ENCODE assay signal across 12 cellular contexts in genomic region chr14:102927346-102927877, GRCh38. TPM values are rescaled to one million over a fixed set of nuclear protein-coding genes. Genes with fewer than 3 reads are reported as not detected.
A peak's percentile ranks its signal among the peaks of the same experiment; 100 is the strongest.
DNase-seq lines count a peak whose midpoint lies in the region; FAIRE-seq and TF ChIP-seq lines count a peak whose summit lies in the region.
"Had no signal": no experiment of that assay in that cellular context is flagged by ENCODE, and none has a peak within 500 bp of the region (broad histone marks: within the 10 kb centered on the region; RNA-seq: fewer than 3 reads in every experiment).

No MANE protein-coding gene starts in this region.

- H3K36me3 ChIP-seq in DOHH2 (ENCODE audit: control insufficient read depth, low read length) (peaks cover 14% of the 10 kb centered on the region; the same call in 1 of the 2 replicates), Peyer's patch (peaks cover 0 to 5% (median 0%) of the 10 kb centered on the region in 3 donors)
- H3K36me3 ChIP-seq: pancreas, WERI-Rb-1 had no signal

- H3K4me3 Mint-ChIP-seq in immature natural killer cell = peak overlapping the region; percentile 53 to 82 (median 56)
- H3K4me3 Mint-ChIP-seq in activated naive CD4-positive, alpha-beta T cell treated with anti-CD3 and anti-CD28 coated beads for 36 hours = no peak overlapping the region

- no peak overlapping the region for H3K27ac Mint-ChIP-seq in immature natural killer cell
- H3K27ac Mint-ChIP-seq in activated naive CD4-positive, alpha-beta T cell treated with anti-CD3 and anti-CD28 coated beads for 36 hours = no peak overlapping the region

- peak overlapping the region; percentile 78 for H3K4me2 ChIP-seq in DOHH2 (ENCODE audit: low read length)

- no peaks in the 10 kb centered on the region for H3K9me3 Mint-ChIP-seq in immature natural killer cell
- H3K9me3 Mint-ChIP-seq in activated naive CD4-positive, alpha-beta T cell treated with anti-CD3 and anti-CD28 coated beads for 36 hours = no peaks in the 10 kb centered on the region

- peak; percentile 86 to 97 for TF ChIP-seq POLR2A in Peyer's patch (IDR thresholded peaks at IDR 0.05)

- peaks cover 24% of the 10 kb centered on the region for H3K79me2 ChIP-seq in DOHH2 (ENCODE audit: control insufficient read depth, low read length)

- H4K20me1 ChIP-seq in DOHH2 (ENCODE audit: control insufficient read depth, insufficient read depth, low read depth, low read length) = no peaks in the 10 kb centered on the region; the same call in 1 of the 2 replicates

- H3K27me3 Mint-ChIP-seq in immature natural killer cell (ENCODE audit: low read depth in 3 of 3) = peaks cover 1 to 10% (median 7%) of the 10 kb centered on the region in 3 donors
- H3K27me3 Mint-ChIP-seq in activated naive CD4-positive, alpha-beta T cell treated with anti-CD3 and anti-CD28 coated beads for 36 hours (ENCODE audit: low read depth) = peaks cover 33% of the 10 kb centered on the region

- H3K4me3 ChIP-seq in DOHH2 (ENCODE audit: low read length) = peak overlapping the region; percentile 77
- H3K4me3 ChIP-seq in Peyer's patch = peak overlapping the region; percentile 44 to 69 (median 60)

- H3K4me1 ChIP-seq in DOHH2 (ENCODE audit: control insufficient read depth, low read length) = peaks cover 57% of the 10 kb centered on the region
- peaks cover 0 to 56% (median 39%) of the 10 kb centered on the region in 4 donors for H3K4me1 ChIP-seq in Peyer's patch

- peak in 2 of 3 donors; percentile 93 for DNase-seq in Peyer's patch
- DNase-seq in immature natural killer cell = no peak
- DNase-seq in renal cortical epithelial cell (ENCODE audit: low read depth) = peak; percentile 12
- DNase-seq in activated T-cell treated with anti-CD3 and anti-CD28 coated beads, Interleukin-2, amount 50 U/mL, for 48 hours = no peak
- no peak for DNase-seq in activated CD4-positive, CD25-positive, alpha-beta regulatory T cell treated with anti-CD3 and anti-CD28 coated beads, Interleukin-2, amount 50 U/mL, for 72 hours
- no peak for DNase-seq in activated naive CD4-positive, alpha-beta T cell treated with anti-CD3 and anti-CD28 coated beads for 36 hours
- DNase-seq in D721Med (ENCODE audit: insufficient read length, low spot score) = no peak
- DNase-seq: activated gamma-delta T cell treated with Interleukin-2 at 50 U/mL for 16 hours, dermis blood vessel endothelial cell, WERI-Rb-1 had no signal

- H3K9me2 ChIP-seq in DOHH2 (replicated peaks; ENCODE audit: control insufficient read depth, low read length) = no peaks in the 10 kb centered on the region

- intact Hi-C loops in activated naive CD4-positive, alpha-beta T cell treated with anti-CD3 and anti-CD28 coated beads for 36 hours (cut with micrococcal nuclease) = no loop called here

- no peaks in the 10 kb centered on the region for H3K36me3 Mint-ChIP-seq in immature natural killer cell
- H3K36me3 Mint-ChIP-seq in activated naive CD4-positive, alpha-beta T cell treated with anti-CD3 and anti-CD28 coated beads for 36 hours (ENCODE audit: low read depth) = no peaks in the 10 kb centered on the region

- peaks cover 3% of the 10 kb centered on the region; the same call in 1 of the 2 replicates for H3F3A ChIP-seq in DOHH2 (ENCODE audit: control insufficient read depth, insufficient read depth)

- H3K27ac ChIP-seq in DOHH2 (ENCODE audit: low read depth, low read length) = no peak overlapping the region
- peak overlapping the region; percentile 59 to 97 (median 92) for H3K27ac ChIP-seq in Peyer's patch
- H3K27ac ChIP-seq: pancreas, WERI-Rb-1 had no signal

- H3K9me3 ChIP-seq in DOHH2 (ENCODE audit: control insufficient read depth, insufficient read depth, low read length) (no peaks in the 10 kb centered on the region), Peyer's patch (no peaks in the 10 kb centered on the region)
- H3K9me3 ChIP-seq: pancreas had no signal

- no peak for TF ChIP-seq CTCF in DOHH2 (IDR thresholded peaks at IDR 0.05; ENCODE audit: low read depth, low read length, poor library complexity, severe bottlenecking)
- no peak for TF ChIP-seq CTCF in Peyer's patch (IDR thresholded peaks at IDR 0.05)
- TF ChIP-seq CTCF in D721Med (IDR thresholded peaks at IDR 0.05; ENCODE audit: insufficient read depth, missing control alignments) = no peak

- peaks cover 20% of the 10 kb centered on the region for H3K27me3 ChIP-seq in DOHH2 (ENCODE audit: control insufficient read depth, low read length)
- H3K27me3 ChIP-seq in Peyer's patch = peaks cover 0 to 30% of the 10 kb centered on the region in 2 donors

- peaks cover 0 to 3% of the 10 kb centered on the region in 2 donors for H3K4me1 Mint-ChIP-seq in immature natural killer cell
- H3K4me1 Mint-ChIP-seq in activated naive CD4-positive, alpha-beta T cell treated with anti-CD3 and anti-CD28 coated beads for 36 hours (ENCODE audit: low read depth) = peaks cover 11% of the 10 kb centered on the region

- CTCF ChIA-PET in activated naive CD4-positive, alpha-beta T cell treated with anti-CD3 and anti-CD28 coated beads for 36 hours (lab: Charles Lee) = no interaction called here

- no peak for FAIRE-seq in D721Med (lab: Jason Lieb, UNC)
- FAIRE-seq: pancreas had no signal

RNA-seq across cellular contexts. Expression of gene AMN, which starts 4.9 kb away (rescaled TPM):
- 1,000 to 10,000 TPM in 1 of 4 donors, 100 to 1,000 TPM in 2, 10 to 100 TPM in 1; 89.1 to 1,110 (median 806) TPM for total RNA-seq in Peyer's patch
- polyA plus RNA-seq in immature natural killer cell = 1 to 10 TPM in 1 of 3 donors, under 1 TPM in 1, not detected in 1; 0.52 to 1.2 TPM
- 1.4 and 2.5 TPM in 2 replicates for total RNA-seq in renal cortical epithelial cell
- under 1 TPM; 0.33 to 0.37 TPM for total RNA-seq in activated naive CD4-positive, alpha-beta T cell treated with anti-CD3 and anti-CD28 coated beads for 36 hours
- total RNA-seq: dermis blood vessel endothelial cell had no signal

Comparison
In these comparisons a context has a peak if more than half of its experiments do, and no peak if none do; other contexts are left out.
1. DNase-seq: peak in Peyer's patch (2 of 3) and renal cortical epithelial cell (single experiment); none in immature natural killer cell (0 of 3), activated T-cell treated with anti-CD3 and anti-CD28 coated beads, Interleukin-2, amount 50 U/mL, for 48 hours (0 of 2), activated CD4-positive, CD25-positive, alpha-beta regulatory T cell treated with anti-CD3 and anti-CD28 coated beads, Interleukin-2, amount 50 U/mL, for 72 hours (single experiment), activated naive CD4-positive, alpha-beta T cell treated with anti-CD3 and anti-CD28 coated beads for 36 hours (single experiment) and D721Med (single experiment).
2. RNA of gene AMN, which starts 4.9 kb away (total RNA-seq): 89.1 to 1,110 TPM in Peyer's patch; 1.4 to 2.5 TPM in renal cortical epithelial cell and 0.33 to 0.37 TPM in activated naive CD4-positive, alpha-beta T cell treated with anti-CD3 and anti-CD28 coated beads for 36 hours; every median in the first group is over 10 times any median in the second.